ENCODE assay signal across 8 cellular contexts in genomic region chr4:103198111-103198765, GRCh38. TPM values are rescaled to one million over a fixed set of nuclear protein-coding genes. Genes with fewer than 3 reads are reported as not detected.
DNase-seq lines count a peak whose midpoint lies in the region; ATAC-seq and TF ChIP-seq lines count a peak whose summit lies in the region.

Gene CENPE (minus strand): TSS chr4:103198343. CDS start chr4:103198319, 24 bp downstream.

- peaks cover 34% of the 10 kb centered on the region for H3K36me3 Mint-ChIP-seq in GM23338 (ENCODE audit: low read depth)
- peaks cover 23% of the 10 kb centered on the region for H3K36me3 Mint-ChIP-seq in activated T-helper 17 cell treated with anti-CD3 and anti-CD28 coated beads, Interleukin-2, amount 50 U/mL, for 72 hours (ENCODE audit: low read depth)

- no peaks in the 10 kb centered on the region for H3K9me2 ChIP-seq in GM23338 (ENCODE audit: insufficient read depth)
- no peaks in the 10 kb centered on the region for H3K9me2 ChIP-seq in neural cell (ENCODE audit: insufficient read depth, low read length)

- H3K36me3 ChIP-seq in GM23338 (ENCODE audit: insufficient read depth) = peaks cover 22% of the 10 kb centered on the region
- H3K36me3 ChIP-seq in RWPE2 (ENCODE audit: low read depth) = peaks cover 38% of the 10 kb centered on the region
- H3K36me3 ChIP-seq in neural cell (ENCODE audit: insufficient read depth, low read length) = no peaks in the 10 kb centered on the region

- H3K9ac ChIP-seq in neural cell (ENCODE audit: low read length) = peak within 1 kb of the TSS; percentile 51

- H3K4me1 ChIP-seq in GM23338 (ENCODE audit: insufficient read depth) (peaks cover 11% of the 10 kb centered on the region; the same call in 1 of the 2 replicates), RWPE2 (ENCODE audit: insufficient read depth, poor library complexity, severe bottlenecking) (peaks cover 6% of the 10 kb centered on the region)

- H2AFZ ChIP-seq in GM23338 (peak within 1 kb of the TSS; percentile 96), neural cell (ENCODE audit: low read depth, low read length) (peak within 1 kb of the TSS; percentile 58)

- peak within 1 kb of the TSS; percentile 95 for H3K27ac Mint-ChIP-seq in GM23338
- H3K27ac Mint-ChIP-seq in activated T-helper 17 cell treated with anti-CD3 and anti-CD28 coated beads, Interleukin-2, amount 50 U/mL, for 72 hours = peak within 1 kb of the TSS; percentile 97
- H3K27ac Mint-ChIP-seq in stimulated activated naive CD8-positive, alpha-beta T cell treated with anti-CD3 and anti-CD28 coated beads, Interleukin-15, amount 100 ng/mL, for 72 hours = peak within 1 kb of the TSS; percentile 99

- peak within 1 kb of the TSS; percentile 93 for H3K4me2 ChIP-seq in GM23338
- peak within 1 kb of the TSS; percentile 91 for H3K4me2 ChIP-seq in neural cell (ENCODE audit: low read length)

- no peak within 1 kb of the TSS for H3K27ac ChIP-seq in GM23338 (ENCODE audit: low read depth)
- peak within 1 kb of the TSS; percentile 43 for H3K27ac ChIP-seq in RWPE2 (ENCODE audit: poor library complexity, severe bottlenecking)
- H3K27ac ChIP-seq in neural cell (ENCODE audit: low read length) = no peak within 1 kb of the TSS

- H3K4me3 Mint-ChIP-seq in GM23338 = peak within 1 kb of the TSS; percentile 95
- peak within 1 kb of the TSS; percentile 92 for H3K4me3 Mint-ChIP-seq in activated T-helper 17 cell treated with anti-CD3 and anti-CD28 coated beads, Interleukin-2, amount 50 U/mL, for 72 hours
- peak within 1 kb of the TSS; percentile 88 to 97 for H3K4me3 Mint-ChIP-seq in stimulated activated naive CD8-positive, alpha-beta T cell treated with anti-CD3 and anti-CD28 coated beads, Interleukin-15, amount 100 ng/mL, for 72 hours

- DNase-seq in EL (peak; percentile 87), GM23338 (ENCODE audit: low spot score) (peak; percentile 96), Kasumi-1 (lab: John Stamatoyannopoulos, UW) (peak; percentile 86 to 88), RWPE2 (ENCODE audit: low spot score) (peak; percentile 80), fibroblast of villous mesenchyme (ENCODE audit: low read depth) (peak; percentile 92)
- DNase-seq in stimulated activated naive CD8-positive, alpha-beta T cell treated with anti-CD3 and anti-CD28 coated beads, Interleukin-15, amount 100 ng/mL, for 72 hours = peak; percentile 90

- no peaks in the 10 kb centered on the region for H3K27me3 ChIP-seq in GM23338 (ENCODE audit: insufficient read depth)
- no peaks in the 10 kb centered on the region for H3K27me3 ChIP-seq in RWPE2 (ENCODE audit: insufficient read depth, poor library complexity, severe bottlenecking)
- H3K27me3 ChIP-seq in neural cell (ENCODE audit: insufficient read depth, low read depth, low read length) = no peaks in the 10 kb centered on the region

- H4K20me1 ChIP-seq in GM23338 (replicated peaks; ENCODE audit: insufficient read depth) (no peaks in the 10 kb centered on the region), neural cell (ENCODE audit: insufficient read depth) (no peaks in the 10 kb centered on the region)

- TF ChIP-seq EP300 in neural cell (conservative IDR thresholded peaks at IDR 0.05; ENCODE audit: poor library complexity, severe bottlenecking) = no peak

- H3K27me3 Mint-ChIP-seq in GM23338 (ENCODE audit: insufficient read depth, low read depth, poor library complexity) = peaks cover 6% of the 10 kb centered on the region
- H3K27me3 Mint-ChIP-seq in activated T-helper 17 cell treated with anti-CD3 and anti-CD28 coated beads, Interleukin-2, amount 50 U/mL, for 72 hours = peaks cover 10% of the 10 kb centered on the region
- H3K27me3 Mint-ChIP-seq in stimulated activated naive CD8-positive, alpha-beta T cell treated with anti-CD3 and anti-CD28 coated beads, Interleukin-15, amount 100 ng/mL, for 72 hours = peaks cover 10% of the 10 kb centered on the region

- no peaks in the 10 kb centered on the region for H3K9me3 ChIP-seq in RWPE2 (ENCODE audit: severe bottlenecking)
- H3K9me3 ChIP-seq in neural cell (ENCODE audit: low read length) = no peaks in the 10 kb centered on the region

- H3K79me2 ChIP-seq in GM23338 (replicated peaks; ENCODE audit: insufficient read depth) (peaks cover 18% of the 10 kb centered on the region), neural cell (replicated peaks; ENCODE audit: insufficient read depth, low read length) (no peaks in the 10 kb centered on the region)

- peak; percentile 92 for ATAC-seq in GM23338
- ATAC-seq in RWPE2 (ENCODE audit: low read depth) = peak; percentile 82
- peak; percentile 89 for ATAC-seq in activated T-helper 17 cell treated with anti-CD3 and anti-CD28 coated beads, Interleukin-2, amount 50 U/mL, for 72 hours (replicated peaks)
- peak; percentile 90 for ATAC-seq in stimulated activated naive CD8-positive, alpha-beta T cell treated with anti-CD3 and anti-CD28 coated beads, Interleukin-15, amount 100 ng/mL, for 72 hours

- peak; percentile 46 for TF ChIP-seq RAD21 in neural cell (conservative IDR thresholded peaks at IDR 0.05)

- H3K4me3 ChIP-seq in GM23338 (peak within 1 kb of the TSS; percentile 93), RWPE2 (ENCODE audit: severe bottlenecking) (peak within 1 kb of the TSS; percentile 90), fibroblast of villous mesenchyme (ENCODE audit: low read depth, low read length) (peak within 1 kb of the TSS; percentile 74), neural cell (ENCODE audit: low read length) (peak within 1 kb of the TSS; percentile 88)

- no peak for TF ChIP-seq CTCF in GM23338 (conservative IDR thresholded peaks at IDR 0.05; ENCODE audit: low read depth in 2 of 2)
- no peak for TF ChIP-seq CTCF in RWPE2 (IDR thresholded peaks at IDR 0.05; ENCODE audit: poor library complexity, severe bottlenecking)
- TF ChIP-seq CTCF in fibroblast of villous mesenchyme (IDR thresholded peaks at IDR 0.05; ENCODE audit: insufficient read depth, low read depth, low read length) = no peak
- no peak for TF ChIP-seq CTCF in neural cell (IDR thresholded peaks at IDR 0.05; ENCODE audit: poor library complexity, severe bottlenecking)

- no peaks in the 10 kb centered on the region for H3F3A ChIP-seq in GM23338 (replicated peaks; ENCODE audit: low read depth)
- H3F3A ChIP-seq in neural cell (ENCODE audit: insufficient read depth, low read length, poor library complexity, severe bottlenecking) = no peaks in the 10 kb centered on the region

- peaks cover 8% of the 10 kb centered on the region for H3K4me1 Mint-ChIP-seq in GM23338
- H3K4me1 Mint-ChIP-seq in activated T-helper 17 cell treated with anti-CD3 and anti-CD28 coated beads, Interleukin-2, amount 50 U/mL, for 72 hours = peaks cover 9% of the 10 kb centered on the region
- H3K4me1 Mint-ChIP-seq in stimulated activated naive CD8-positive, alpha-beta T cell treated with anti-CD3 and anti-CD28 coated beads, Interleukin-15, amount 100 ng/mL, for 72 hours = peaks cover 8% of the 10 kb centered on the region

- no peaks in the 10 kb centered on the region; the same call in 2 of the 3 replicates for H3K9me3 Mint-ChIP-seq in GM23338
- no peaks in the 10 kb centered on the region for H3K9me3 Mint-ChIP-seq in activated T-helper 17 cell treated with anti-CD3 and anti-CD28 coated beads, Interleukin-2, amount 50 U/mL, for 72 hours
- no peaks in the 10 kb centered on the region for H3K9me3 Mint-ChIP-seq in stimulated activated naive CD8-positive, alpha-beta T cell treated with anti-CD3 and anti-CD28 coated beads, Interleukin-15, amount 100 ng/mL, for 72 hours

TF ChIP-seq in GM23338, 12 proteins besides CTCF, POLR2A, EP300 and RAD21:
- TF ChIP-seq ETS1 (IDR thresholded peaks at IDR 0.05) (0 out of 2 replicates have a peak, but pooled peaks have one; percentile 37), POLR2AphosphoS5 (IDR thresholded peaks at IDR 0.05; ENCODE audit: low read depth) (peak; percentile 93), EZH2 (IDR thresholded peaks at IDR 0.05; ENCODE audit: low read depth, unreplicated experiment) (no peak), CREB1 (CRISPR knock-in tag; IDR thresholded peaks at IDR 0.05; ENCODE audit: low read depth) (peak; percentile 99)

TF ChIP-seq in neural cell, 6 proteins besides CTCF, POLR2A, EP300 and RAD21:
- TF ChIP-seq SMC3 (conservative IDR thresholded peaks at IDR 0.05; ENCODE audit: poor library complexity) (peak; percentile 56), EZH2 (IDR thresholded peaks at IDR 0.05; ENCODE audit: borderline replicate concordance, insufficient read depth, low read length, poor library complexity, severe bottlenecking) (no peak), POLR2AphosphoS5 (IDR thresholded peaks at IDR 0.05) (peak; percentile 45), TAF1 (IDR thresholded peaks at IDR 0.05; ENCODE audit: low read depth) (no peak), REST (IDR thresholded peaks at IDR 0.05; ENCODE audit: borderline replicate concordance) (no peak), MXI1 (conservative IDR thresholded peaks at IDR 0.05; ENCODE audit: poor library complexity, severe bottlenecking) (peak; percentile 91)

RNA-seq across cellular contexts. Expression of gene CENPE, which starts in this region (rescaled TPM):
- total RNA-seq in GM23338 (2014; rRNA removed; shearing (Covaris generic)) = 25.2 and 42.2 TPM in 2 replicates
- polyA plus RNA-seq in GM23338 (2016; fragmentation: Nextera tagmentation; extraction: Ambion mirVana) (35.7 and 46.7 TPM in 2 replicates), neural cell (1.1 and 1.8 TPM in 2 replicates)
- 10 to 100 TPM; 39.4 to 50.2 TPM for total RNA-seq in activated T-helper 17 cell treated with anti-CD3 and anti-CD28 coated beads, Interleukin-2, amount 50 U/mL, for 72 hours
- total RNA-seq in fibroblast of villous mesenchyme = 15.5 and 19.9 TPM in 2 replicates
- 4.6 and 6.8 TPM in 2 replicates for polyA minus RNA-seq in neural cell

Comparison
In these comparisons a context has a peak if more than half of its experiments do, and no peak if none do; other contexts are left out.
1. RNA of gene CENPE (polyA plus RNA-seq): 35.7 to 46.7 TPM in GM23338; 1.1 to 1.8 TPM in neural cell; every median in the first group is over 10 times any median in the second.
2. Peak in every context shown above with its lines, with median percentiles within 50 percentile points of each other: DNase-seq, ATAC-seq, H3K4me3 ChIP-seq, H3K27ac Mint-ChIP-seq and H3K4me3 Mint-ChIP-seq.